In the genomic region with DNA sequence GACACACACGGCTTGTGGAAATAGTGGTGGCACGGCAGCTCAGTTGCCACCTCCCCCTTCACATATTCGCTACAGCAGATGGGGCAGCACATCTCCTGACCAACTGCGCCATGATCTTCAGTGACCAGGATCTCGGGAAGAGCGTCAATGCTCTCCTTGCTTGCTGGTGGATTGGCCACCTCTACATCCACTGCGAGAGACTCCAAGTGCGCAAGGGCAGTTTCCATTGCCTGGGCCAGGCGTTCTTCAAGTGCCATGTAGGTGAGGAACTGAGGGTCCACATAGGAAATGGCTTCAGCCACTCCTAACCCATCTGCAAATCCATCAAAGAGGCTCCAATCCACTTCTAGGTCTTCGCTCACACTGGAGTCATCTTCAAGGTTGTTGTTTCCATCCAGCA, we compare ENCODE assay signal across 17 cellular contexts.
"Had no signal": no experiment of that assay in that cellular context is flagged by ENCODE, and none has a peak within 500 bp of the region (broad histone marks: within the 10 kb centered on the region; RNA-seq: fewer than 3 reads in every experiment).

No MANE protein-coding gene starts in this region.

- H3K27ac ChIP-seq: esophagus squamous epithelium, gastroesophageal sphincter, left ventricle myocardium inferior, lower lobe of right lung, neutrophil, sigmoid colon, skin epidermis, uterus had no signal

- H3K27ac Mint-ChIP-seq: memory B cell, mesothelial cell of epicardium, natural killer cell had no signal

- H3K4me3 ChIP-seq: esophagus squamous epithelium, gastroesophageal sphincter, left ventricle myocardium inferior, lower lobe of right lung, sigmoid colon, skin epidermis, uterus had no signal

- H3K4me3 Mint-ChIP-seq: immature natural killer cell, memory B cell, mesothelial cell of epicardium, natural killer cell had no signal

- H3K27me3 ChIP-seq: esophagus squamous epithelium, gastroesophageal sphincter, sigmoid colon, uterus had no signal

- H3K9me3 ChIP-seq: esophagus squamous epithelium, gastroesophageal sphincter, left ventricle myocardium inferior, lower lobe of right lung, neutrophil, sigmoid colon, uterus had no signal

- H3K27me3 Mint-ChIP-seq: memory B cell had no signal

- H3K36me3 Mint-ChIP-seq: natural killer cell had no signal

- H3K4me1 ChIP-seq: uterus had no signal

- DNase-seq: dermis blood vessel endothelial cell; esophagus squamous epithelium; foreskin fibroblast; immature natural killer cell; left cardiac atrium; left ventricle myocardium inferior; lower lobe of right lung; natural killer cell; sigmoid colon; stimulated activated naive CD4-positive, alpha-beta T cell treated with Interleukin-2 at 50 U/mL for 16 hours; trophoblast cell; uterus had no signal

- ATAC-seq: gastroesophageal sphincter, left cardiac atrium, lower lobe of right lung, natural killer cell had no signal

- H3K36me3 ChIP-seq: left ventricle myocardium inferior, lower lobe of right lung, neutrophil, sigmoid colon, uterus had no signal

- H3K9me3 Mint-ChIP-seq: immature natural killer cell, memory B cell, natural killer cell had no signal
